ENCODE assay signal across 9 cellular contexts in the genomic region with DNA sequence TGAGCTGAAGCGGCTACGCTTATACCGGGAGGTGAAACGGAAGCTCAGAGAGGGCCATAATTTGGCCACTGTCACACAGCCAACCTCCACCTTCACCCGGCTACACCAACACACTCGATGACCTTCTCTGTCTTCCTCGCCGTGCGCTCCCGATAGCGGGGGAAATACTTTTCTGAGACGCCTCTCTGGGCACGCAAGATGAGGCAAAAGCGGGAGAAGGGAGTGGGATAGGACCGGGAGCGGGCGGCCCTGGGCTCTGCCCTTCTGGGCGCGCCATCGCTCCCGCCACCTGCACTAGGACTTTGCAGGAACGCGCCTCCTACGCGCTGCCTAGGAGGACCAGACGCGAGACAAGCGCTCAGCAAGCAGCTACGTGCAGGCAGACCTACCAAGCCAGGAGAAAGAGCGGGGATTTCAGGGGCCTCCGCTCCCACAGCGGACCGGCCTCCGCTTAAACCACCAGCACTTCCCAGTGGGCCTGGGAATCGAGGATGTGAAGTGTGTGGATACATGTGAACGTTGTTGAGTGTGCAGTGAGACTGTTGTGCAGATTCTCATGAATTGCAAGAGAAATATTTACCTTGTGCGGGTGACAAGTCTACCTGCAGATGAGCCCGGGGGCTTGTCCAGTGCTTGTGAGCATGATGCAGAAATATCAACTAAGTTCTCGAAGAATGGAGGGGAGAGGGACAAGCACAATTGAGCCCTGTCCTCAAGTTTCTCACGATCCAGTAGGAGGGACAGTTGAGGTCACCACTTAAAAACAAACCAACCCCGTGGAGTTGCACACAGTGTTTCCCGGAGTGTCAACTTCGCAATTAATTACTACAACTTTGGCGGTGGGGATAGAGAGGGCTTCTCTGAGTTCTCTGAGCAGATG. TPM values are rescaled to one million over a fixed set of nuclear protein-coding genes. Genes with fewer than 3 reads are reported as not detected.
DNase-seq lines count a peak whose midpoint lies in the region; ATAC-seq and TF ChIP-seq lines count a peak whose summit lies in the region.
"Had no signal": no experiment of that assay in that cellular context is flagged by ENCODE, and none has a peak within 500 bp of the region (broad histone marks: within the 10 kb centered on the region; RNA-seq: fewer than 3 reads in every experiment).

No MANE protein-coding gene starts in this region.

- no peak overlapping the region for H3K27ac ChIP-seq in A673 (ENCODE audit: low read depth, low read length, poor library complexity, severe bottlenecking)
- no peak overlapping the region for H3K27ac ChIP-seq in HUES48 (ENCODE audit: low read depth, low read length)
- H3K27ac ChIP-seq in coronary artery: no peak overlapping the region
- H3K27ac ChIP-seq in tibial nerve: no peak overlapping the region

- no peak for TF ChIP-seq CTCF in A673 (conservative IDR thresholded peaks at IDR 0.05; ENCODE audit: low read depth, low read length)
- TF ChIP-seq CTCF in coronary artery (IDR thresholded peaks at IDR 0.05): no peak
- no peak for TF ChIP-seq CTCF in tibial nerve (IDR thresholded peaks at IDR 0.05)

- peaks cover 0 to 7% of the 10 kb centered on the region in 2 donors for H3K36me3 Mint-ChIP-seq in naive B cell

- TF ChIP-seq EP300 in tibial nerve (IDR thresholded peaks at IDR 0.05): no peak

- DNase-seq in A673 (ENCODE audit: low spot score) (no peak), coronary artery (ENCODE audit: low spot score) (no peak), naive B cell (no peak), tibial nerve (ENCODE audit: low spot score in 2 of 2) (no peak), DMS153 (lab: John Stamatoyannopoulos, UW) (no peak)
- DNase-seq: activated CD8-positive, alpha-beta memory T cell treated with anti-CD3 and anti-CD28 coated beads, Interleukin-2, amount 50 U/mL, for 4 hours had no signal

- H3K4me1 ChIP-seq in A673 (ENCODE audit: insufficient read depth, low read length, poor library complexity, severe bottlenecking): no peaks in the 10 kb centered on the region
- H3K4me1 ChIP-seq in HUES48 (ENCODE audit: control insufficient read depth, insufficient read depth, low read length): peaks cover 48% of the 10 kb centered on the region
- H3K4me1 ChIP-seq in tibial nerve: peaks cover 0 to 53% (median 22%) of the 10 kb centered on the region in 4 donors

- H3K9me3 Mint-ChIP-seq in naive B cell: peaks cover 0 to 2% (median 0%) of the 10 kb centered on the region in 7 donors

- no TSS peak for BruUV-seq in A673 (replicated peaks; lab: Mats Ljungman, UMichigan)

- H3K27me3 ChIP-seq in A673 (replicated peaks; ENCODE audit: insufficient read depth, low read depth, low read length, poor library complexity): peaks cover 37% of the 10 kb centered on the region
- H3K27me3 ChIP-seq in HUES48 (ENCODE audit: control insufficient read depth, insufficient read depth, low read length): peaks cover 98% of the 10 kb centered on the region
- H3K27me3 ChIP-seq in tibial nerve: peaks cover 3 to 88% of the 10 kb centered on the region in 2 donors

- CTCF ChIA-PET in A673 (lab: Charles Lee): interaction anchor here (0.6 kb wide), 1 partner anchor 437 kb away, joined by 3 read pairs; no protein-coding TSS in a partner anchor

- peaks cover 76 to 93% (median 89%) of the 10 kb centered on the region in 3 donors for H3K27me3 Mint-ChIP-seq in naive B cell

- intact Hi-C loops in A673 (cut with micrococcal nuclease; ENCODE audit: unreplicated experiment): loop anchor here (5.0 to 10.0 kb wide), 2 partner anchors 706 to 1078 kb away; no protein-coding TSS in a partner anchor

- H3K36me3 ChIP-seq in A673 (ENCODE audit: insufficient read depth, low read length, poor library complexity, severe bottlenecking) (no peaks in the 10 kb centered on the region), HUES48 (ENCODE audit: control insufficient read depth, insufficient read depth, low read length) (no peaks in the 10 kb centered on the region), tibial nerve (no peaks in the 10 kb centered on the region)

- H3K9me3 ChIP-seq in A673 (ENCODE audit: low read depth, low read length, poor library complexity, severe bottlenecking): no peaks in the 10 kb centered on the region
- H3K9me3 ChIP-seq in HUES48 (ENCODE audit: control insufficient read depth, insufficient read depth, low read length): no peaks in the 10 kb centered on the region
- H3K9me3 ChIP-seq in tibial nerve: no peaks in the 10 kb centered on the region

- ATAC-seq in naive B cell (ENCODE audit: low read depth in 2 of 2) (no peak), GM18867 (IDR thresholded peaks at IDR 0.05; ENCODE audit: unreplicated experiment) (no peak), GM21723 (IDR thresholded peaks at IDR 0.05; ENCODE audit: unreplicated experiment) (no peak)

- H3K4me3 ChIP-seq in A673 (ENCODE audit: low read depth, low read length, poor library complexity, severe bottlenecking) (peak overlapping the region; percentile 36), HUES48 (ENCODE audit: low read depth, low read length) (peak overlapping the region; percentile 43), coronary artery (peak overlapping the region; percentile 63), tibial nerve (peak overlapping the region in 2 of 4 donors; percentile 16 to 45)

- POLR2A ChIA-PET in A673 (lab: Charles Lee; ENCODE audit: low non-redundant PET): no interaction called here

- H3K27ac Mint-ChIP-seq in naive B cell: peak overlapping the region in 2 of 6 donors; percentile 37 to 41

- peaks cover 32 to 53% (median 53%) of the 10 kb centered on the region in 3 donors for H3K4me1 Mint-ChIP-seq in naive B cell

- TF ChIP-seq POLR2A in tibial nerve (IDR thresholded peaks at IDR 0.05): no peak

- H3K9ac ChIP-seq in HUES48 (ENCODE audit: low read depth, low read length): no peak overlapping the region

- H3K4me3 Mint-ChIP-seq in naive B cell: peak overlapping the region; percentile 44 to 86 (median 74)

- WGBS in tibial nerve, 2 donors: 14 to 15% methylated on average over 25 to 44 of the region's 44 CpGs

RNA-seq across cellular contexts. Expression of gene SIX3, which starts 11.5 kb away (rescaled TPM):
- total RNA-seq in A673 (2021): 0.56 and 0.59 TPM in 2 replicates
- not detected for polyA plus RNA-seq in naive B cell (ENCODE audit: low read depth in 6 of 6)
- total RNA-seq in tibial nerve: under 1 TPM in 1 of 4 donors, not detected in 3; 0.90 TPM

RNA-seq across cellular contexts. Expression of gene SIX2, which starts 56.2 kb away (rescaled TPM):
- total RNA-seq in A673 (2021): not detected in 2 replicates
- polyA plus RNA-seq in naive B cell (ENCODE audit: low read depth in 6 of 6): not detected
- 1 to 10 TPM in 3 of 4 donors, under 1 TPM in 1; 0.87 to 4.9 (median 2.5) TPM for total RNA-seq in tibial nerve
